Comparison of ENCODE assay signal across 17 cellular contexts in the genomic region with DNA sequence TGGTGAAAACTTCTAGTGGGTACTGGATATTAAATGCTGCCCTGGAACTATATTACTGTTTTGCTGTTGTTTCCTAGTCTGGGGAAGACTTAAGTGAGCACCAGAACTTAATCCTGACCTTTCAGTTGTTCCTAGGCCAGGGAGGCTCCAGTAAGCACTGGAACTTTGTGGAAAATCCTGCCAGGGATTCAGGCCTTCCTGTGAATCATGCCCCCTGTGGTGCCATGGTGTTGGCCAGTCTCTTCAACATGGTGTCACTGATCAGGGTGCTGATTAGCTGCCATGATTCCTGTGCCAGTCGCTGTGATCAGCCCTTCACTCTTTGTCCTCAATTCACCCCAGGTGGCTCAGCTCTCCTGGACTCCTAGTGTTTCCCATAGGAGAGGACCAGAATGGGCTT. TPM values are rescaled to one million over a fixed set of nuclear protein-coding genes. Genes with fewer than 3 reads are reported as not detected.
DNase-seq lines count a peak whose midpoint lies in the region; ATAC-seq, FAIRE-seq and TF ChIP-seq lines count a peak whose summit lies in the region.
"Had no signal": no experiment of that assay in that cellular context is flagged by ENCODE, and none has a peak within 500 bp of the region (broad histone marks: within the 10 kb centered on the region; RNA-seq: fewer than 3 reads in every experiment).

No MANE protein-coding gene starts in this region.

- FAIRE-seq in RCC 7860 (lab: Jason Lieb, UNC) (no peak), keratinocyte (lab: Jason Lieb, UNC) (peak; percentile 32)
- FAIRE-seq: K562 had no signal

- H2AFZ ChIP-seq in GM23338 (peak overlapping the region; percentile 30; the same call in 1 of the 2 replicates), keratinocyte (ENCODE audit: control insufficient read depth, low read length) (no peak overlapping the region)

- H3K9me1 ChIP-seq in keratinocyte (ENCODE audit: control insufficient read depth, extremely low read depth, insufficient read depth, low read length), result no peaks in the 10 kb centered on the region

- H3K4me1 Mint-ChIP-seq in CD14-positive monocyte, result peaks cover 58% of the 10 kb centered on the region
- H3K4me1 Mint-ChIP-seq in GM23338, result no peaks in the 10 kb centered on the region
- H3K4me1 Mint-ChIP-seq: H9 had no signal

- intact Hi-C loops in CD14-positive monocyte (cut with micrococcal nuclease), result no loop called here

- H3K79me2 ChIP-seq in GM23338 (replicated peaks; ENCODE audit: insufficient read depth) (no peaks in the 10 kb centered on the region), keratinocyte (ENCODE audit: control insufficient read depth, insufficient read depth, low read length) (no peaks in the 10 kb centered on the region)

- H3K9me3 Mint-ChIP-seq in CD14-positive monocyte (peaks cover 2 to 7% (median 3%) of the 10 kb centered on the region in 7 donors), GM23338 (no peaks in the 10 kb centered on the region; the same call in 2 of the 3 replicates)

- H3F3A ChIP-seq in GM23338 (replicated peaks; ENCODE audit: low read depth), result no peaks in the 10 kb centered on the region

- dilution Hi-C loops in keratinocyte (cut with MboI; ENCODE audit: extremely low pct_ligation_motif_present, low sequenced_read_pairs), result no loop called here

- no peaks in the 10 kb centered on the region for H4K20me1 ChIP-seq in GM23338 (replicated peaks; ENCODE audit: insufficient read depth)
- H4K20me1 ChIP-seq in keratinocyte (ENCODE audit: control insufficient read depth, extremely low read depth, insufficient read depth, low read length), result no peaks in the 10 kb centered on the region

- H3K27ac ChIP-seq in GM23338 (ENCODE audit: low read depth), result no peak overlapping the region
- H3K27ac ChIP-seq in keratinocyte (ENCODE audit: control insufficient read depth, insufficient read depth, low read length), result no peak overlapping the region
- H3K27ac ChIP-seq: HL-60 had no signal

- H3K27ac Mint-ChIP-seq in CD14-positive monocyte, result peak overlapping the region in 4 of 7 donors; percentile 14 to 78 (median 26)
- H3K27ac Mint-ChIP-seq in GM23338, result no peak overlapping the region
- H3K27ac Mint-ChIP-seq: H9 had no signal

- H3K27me3 Mint-ChIP-seq in CD14-positive monocyte (ENCODE audit: low read depth in 3 of 3) (peaks cover 0 to 1% (median 0%) of the 10 kb centered on the region in 3 donors), GM23338 (ENCODE audit: insufficient read depth, low read depth, poor library complexity) (no peaks in the 10 kb centered on the region)

- DNase-seq in CD14-positive monocyte (ENCODE audit: low spot score) (no peak), GM23338 (ENCODE audit: low spot score) (no peak), RCC 7860 (ENCODE audit: low spot score) (peak; percentile 44), keratinocyte (ENCODE audit: low read depth, low spot score) (no peak), retina (no peak), NCI-H2196 treated with DMSO at 0.1 percent for 48 hours (lab: John Stamatoyannopoulos, UW; ENCODE audit: unreplicated experiment) (no peak), H7 (no peak)
- DNase-seq: Caco-2; CD8-positive, alpha-beta memory T cell; DND-41; GF-D8; H9 had no signal

- H3K9ac ChIP-seq in keratinocyte (ENCODE audit: control insufficient read depth, extremely low read depth, insufficient read depth, low read length), result no peak overlapping the region

- no peaks in the 10 kb centered on the region for H3K4me1 ChIP-seq in GM23338 (ENCODE audit: insufficient read depth)
- H3K4me1 ChIP-seq in keratinocyte (ENCODE audit: control insufficient read depth, extremely low read depth, insufficient read depth, low read length), result no peaks in the 10 kb centered on the region
- H3K4me1 ChIP-seq: Caco-2 had no signal

- H3K4me2 ChIP-seq in GM23338, result no peak overlapping the region
- H3K4me2 ChIP-seq in keratinocyte (ENCODE audit: control insufficient read depth, extremely low read depth, insufficient read depth, low read depth, low read length), result no peak overlapping the region

- H3K27me3 ChIP-seq in GM23338 (ENCODE audit: insufficient read depth), result no peaks in the 10 kb centered on the region
- no peaks in the 10 kb centered on the region for H3K27me3 ChIP-seq in keratinocyte (ENCODE audit: control insufficient read depth, extremely low read depth, insufficient read depth, low read length)
- H3K27me3 ChIP-seq in H7 (ENCODE audit: control insufficient read depth, insufficient read depth, low read length), result no peaks in the 10 kb centered on the region

- no peak overlapping the region for H3K4me3 ChIP-seq in GM23338
- H3K4me3 ChIP-seq in keratinocyte (ENCODE audit: control insufficient read depth in 2 of 3, extremely low read depth in 1 of 3, insufficient read depth in 2 of 3, low read depth in 1 of 3, low read length in 3 of 3), result no peak overlapping the region
- no peak overlapping the region for H3K4me3 ChIP-seq in H7 (ENCODE audit: insufficient read depth, low read depth, low read length)
- H3K4me3 ChIP-seq: K562 had no signal

- H3K9me3 ChIP-seq in keratinocyte (ENCODE audit: control insufficient read depth, low read depth, low read length), result no peaks in the 10 kb centered on the region
- H3K9me3 ChIP-seq: Caco-2 had no signal

- H3K36me3 Mint-ChIP-seq in CD14-positive monocyte (peaks cover 2 to 3% of the 10 kb centered on the region in 2 donors), GM23338 (ENCODE audit: low read depth) (no peaks in the 10 kb centered on the region)

- H3K36me3 ChIP-seq in GM23338 (ENCODE audit: insufficient read depth) (no peaks in the 10 kb centered on the region), keratinocyte (ENCODE audit: control insufficient read depth in 2 of 2, extremely low read depth in 1 of 2, insufficient read depth in 2 of 2, low read length in 2 of 2) (no peaks in the 10 kb centered on the region), H7 (replicated peaks; ENCODE audit: control insufficient read depth, insufficient read depth, low read length) (no peaks in the 10 kb centered on the region)

- TF ChIP-seq CTCF in CD14-positive monocyte (IDR thresholded peaks at IDR 0.05), result no peak
- no peak for TF ChIP-seq CTCF in GM23338 (conservative IDR thresholded peaks at IDR 0.05; ENCODE audit: low read depth in 2 of 2)
- TF ChIP-seq CTCF in keratinocyte (optimal IDR thresholded peaks at IDR 0.05 in 1 of 3, IDR thresholded peaks at IDR 0.05 in 1 of 3, conservative IDR thresholded peaks at IDR 0.05 in 1 of 3; ENCODE audit: extremely low read depth in 1 of 3, insufficient read depth in 2 of 3, low read length in 3 of 3), result no peak

- H3K4me3 Mint-ChIP-seq in CD14-positive monocyte (no peak overlapping the region), GM23338 (no peak overlapping the region)
- H3K4me3 Mint-ChIP-seq: CD8-positive, alpha-beta memory T cell; H9 had no signal

- no peaks in the 10 kb centered on the region; the same call in 1 of the 2 replicates for H3K9me2 ChIP-seq in GM23338 (ENCODE audit: insufficient read depth)

- no peak for ATAC-seq in GM23338
- no peak for ATAC-seq in GM21529 (IDR thresholded peaks at IDR 0.05; ENCODE audit: unreplicated experiment)
- ATAC-seq: K562 had no signal

TF ChIP-seq in GM23338, 12 proteins besides CTCF, POLR2A, EP300 and RAD21 (continues in another document):
- no peak for TF ChIP-seq ZNF331 (CRISPR knock-in tag; IDR thresholded peaks at IDR 0.05; ENCODE audit: low read depth)
- no peak for TF ChIP-seq NANOG (IDR thresholded peaks at IDR 0.05; ENCODE audit: borderline replicate concordance)

RNA-seq across cellular contexts. Expression of gene AOAH, which starts 8.5 kb away (rescaled TPM):
- polyA plus RNA-seq in CD14-positive monocyte (100 to 1,000 TPM; 349 to 467 TPM), GM23338 (2016; fragmentation: Nextera tagmentation; extraction: Ambion mirVana) (not detected in 2 replicates), keratinocyte (0.43 to 0.54 TPM (median 0.45 TPM) in 3 replicates)
- total RNA-seq in GM23338 (2014; rRNA removed; shearing (Covaris generic)), result not detected in 2 replicates
- polyA plus RNA-seq in keratinocyte (2011; ENCODE audit: low read depth), result not detected
- polyA plus RNA-seq in keratinocyte (2011; cell fraction: cytosol; rRNA removed), result 0.43 and 0.92 TPM in 2 replicates
- 0.92 and 2.0 TPM in 2 replicates for polyA plus RNA-seq in keratinocyte (2011; cell fraction: nucleus; rRNA removed)
- polyA plus RNA-seq in keratinocyte (2012; ENCODE audit: low replicate concordance), result 0.25 TPM in 1 of 2 replicates, not detected in the other
- 0.61 to 1.0 TPM in 2 of 3 replicates, not detected in the other for polyA minus RNA-seq in keratinocyte
- not detected for polyA minus RNA-seq in keratinocyte (2011; cell fraction: cytosol; rRNA and poly(A)+ RNA removed)
- 0.42 and 0.62 TPM in 2 replicates for polyA minus RNA-seq in keratinocyte (2011; cell fraction: nucleus; rRNA and poly(A)+ RNA removed)
- 0.21 TPM in 1 of 2 replicates, not detected in the other for total RNA-seq in H7 (2014; rRNA removed; shearing (Covaris generic))
- total RNA-seq: A673, Caco-2, K562 had no signal
- polyA plus RNA-seq: BJ, K562 had no signal

Comparison
In these comparisons a context has a peak if more than half of its experiments do, and no peak if none do; other contexts are left out.
1. RNA of gene AOAH, which starts 8.5 kb away (polyA plus RNA-seq): 349 to 467 TPM in CD14-positive monocyte; 0.25 to 2.0 TPM in keratinocyte and not detected in GM23338; every median in the first group is over 100 times any median in the second.